Comparison of ENCODE assay signal across 15 cellular contexts in genomic region chr22:45531944-45532631, GRCh38. TPM values are rescaled to one million over a fixed set of nuclear protein-coding genes. Genes with fewer than 3 reads are reported as not detected.
DNase-seq lines count a peak whose midpoint lies in the region; TF ChIP-seq lines count a peak whose summit lies in the region.
"Had no signal": no experiment of that assay in that cellular context is flagged by ENCODE, and none has a peak within 500 bp of the region (broad histone marks: within the 10 kb centered on the region; RNA-seq: fewer than 3 reads in every experiment).

No MANE protein-coding gene starts in this region.

- no peaks in the 10 kb centered on the region for H3K9me3 ChIP-seq in Loucy (ENCODE audit: insufficient read depth, low read depth, low read length)
- H3K9me3 ChIP-seq in parathyroid adenoma (ENCODE audit: control insufficient read depth, low read length) = no peaks in the 10 kb centered on the region
- no peaks in the 10 kb centered on the region for H3K9me3 ChIP-seq in CD4-positive, alpha-beta memory T cell (ENCODE audit: control insufficient read depth in 1 of 2, low read length in 2 of 2)

- H3K4me1 ChIP-seq in Loucy (ENCODE audit: insufficient read depth, low read length, poor library complexity, severe bottlenecking) (no peaks in the 10 kb centered on the region), parathyroid adenoma (peaks cover 32% of the 10 kb centered on the region)
- no peaks in the 10 kb centered on the region for H3K4me1 ChIP-seq in CD4-positive, alpha-beta memory T cell (ENCODE audit: insufficient read depth, low read length)

- no peaks in the 10 kb centered on the region for H3K4me1 Mint-ChIP-seq in CD4-positive, alpha-beta memory T cell
- H3K4me1 Mint-ChIP-seq: activated T-helper 17 cell treated with anti-CD3 and anti-CD28 coated beads, Interleukin-2, amount 50 U/mL, for 72 hours; naive B cell had no signal

- no peak overlapping the region for H3K4me3 Mint-ChIP-seq in CD4-positive, alpha-beta memory T cell
- H3K4me3 Mint-ChIP-seq: activated CD4-positive, alpha-beta memory T cell treated with anti-CD3 and anti-CD28 coated beads for 36 hours; activated T-helper 17 cell treated with anti-CD3 and anti-CD28 coated beads, Interleukin-2, amount 50 U/mL, for 72 hours; naive B cell had no signal

- no peaks in the 10 kb centered on the region for H3K9me2 ChIP-seq in Loucy (replicated peaks; ENCODE audit: low read depth, low read length)

- TF ChIP-seq CTCF in Loucy (conservative IDR thresholded peaks at IDR 0.05; ENCODE audit: low read length) (no peak), epithelial cell of esophagus (IDR thresholded peaks at IDR 0.05; ENCODE audit: insufficient read depth, low read depth, low read length, missing control alignments) (no peak), parathyroid adenoma (IDR thresholded peaks at IDR 0.05) (no peak)

- no peaks in the 10 kb centered on the region for H3K9me3 Mint-ChIP-seq in CD4-positive, alpha-beta memory T cell
- H3K9me3 Mint-ChIP-seq: activated CD4-positive, alpha-beta memory T cell treated with anti-CD3 and anti-CD28 coated beads for 36 hours; activated T-helper 17 cell treated with anti-CD3 and anti-CD28 coated beads, Interleukin-2, amount 50 U/mL, for 72 hours; naive B cell had no signal

- peak overlapping the region; percentile 63 for H3K27ac ChIP-seq in parathyroid adenoma
- H3K27ac ChIP-seq in CD4-positive, alpha-beta memory T cell (ENCODE audit: low read depth, low read length) = no peak overlapping the region

- peak overlapping the region in 1 of 7 donors; percentile 36 for H3K27ac Mint-ChIP-seq in CD4-positive, alpha-beta memory T cell
- H3K27ac Mint-ChIP-seq: activated CD4-positive, alpha-beta memory T cell treated with anti-CD3 and anti-CD28 coated beads for 36 hours; activated T-helper 17 cell treated with anti-CD3 and anti-CD28 coated beads, Interleukin-2, amount 50 U/mL, for 72 hours; naive B cell had no signal

- H3K36me3 Mint-ChIP-seq in CD4-positive, alpha-beta memory T cell = no peaks in the 10 kb centered on the region
- H3K36me3 Mint-ChIP-seq: activated CD4-positive, alpha-beta memory T cell treated with anti-CD3 and anti-CD28 coated beads for 36 hours; naive B cell had no signal

- no peak overlapping the region for H3K4me3 ChIP-seq in Loucy (ENCODE audit: low read length, poor library complexity, severe bottlenecking)
- no peak overlapping the region for H3K4me3 ChIP-seq in epithelial cell of esophagus (ENCODE audit: low read length)
- H3K4me3 ChIP-seq in parathyroid adenoma (ENCODE audit: low read depth, low read length) = no peak overlapping the region
- no peak overlapping the region for H3K4me3 ChIP-seq in CD4-positive, alpha-beta memory T cell (ENCODE audit: low read length in 2 of 2)

- no peaks in the 10 kb centered on the region for H3K36me3 ChIP-seq in Loucy (ENCODE audit: insufficient read depth, low read length)
- H3K36me3 ChIP-seq in parathyroid adenoma (ENCODE audit: control insufficient read depth, insufficient read depth, low read length) = no peaks in the 10 kb centered on the region
- H3K36me3 ChIP-seq in CD4-positive, alpha-beta memory T cell (ENCODE audit: insufficient read depth, low read length) = no peaks in the 10 kb centered on the region

- H3K4me2 ChIP-seq in Loucy (ENCODE audit: low read depth, low read length, poor library complexity, severe bottlenecking) (no peak overlapping the region), parathyroid adenoma (ENCODE audit: low read length) (no peak overlapping the region)

- H2AFZ ChIP-seq in Loucy (ENCODE audit: low read length) = no peak overlapping the region
- H2AFZ ChIP-seq in parathyroid adenoma = no peak overlapping the region

- DNase-seq in ELF-1 (ENCODE audit: low read depth, low spot score) (peak; percentile 41), epithelial cell of esophagus (ENCODE audit: low read depth) (peak; percentile 78)
- DNase-seq in activated CD4-positive, alpha-beta T cell treated with anti-CD3 and anti-CD28 coated beads for 1 hour = no peak
- DNase-seq in CD4-positive, alpha-beta memory T cell = no peak
- no peak for DNase-seq in activated CD4-positive, CD25-positive, alpha-beta regulatory T cell (lab: John Stamatoyannopoulos, UW)
- DNase-seq: activated CD4-positive, alpha-beta memory T cell treated with anti-CD3 and anti-CD28 coated beads for 36 hours; cortex of kidney; DMS153; naive B cell; NCI-H2171; stimulated activated CD4-positive, alpha-beta T cell treated with anti-CD3 and anti-CD28 coated beads, Interleukin-4, amount 100 ng/mL, for 4 hours had no signal

- POLR2A ChIA-PET in CD4-positive, alpha-beta memory T cell (lab: Charles Lee; ENCODE audit: partially characterized antibody) = no interaction called here

- intact Hi-C loops in CD4-positive, alpha-beta memory T cell (cut with micrococcal nuclease) = no loop called here

- peak overlapping the region; percentile 46 for H3K9ac ChIP-seq in Loucy (ENCODE audit: low read depth, low read length, poor library complexity, severe bottlenecking)
- no peak overlapping the region for H3K9ac ChIP-seq in parathyroid adenoma

- H3K27me3 ChIP-seq in Loucy (ENCODE audit: insufficient read depth, low read length, poor library complexity, severe bottlenecking) (no peaks in the 10 kb centered on the region), parathyroid adenoma (ENCODE audit: control insufficient read depth, insufficient read depth, low read length) (no peaks in the 10 kb centered on the region)
- no peaks in the 10 kb centered on the region for H3K27me3 ChIP-seq in CD4-positive, alpha-beta memory T cell (ENCODE audit: insufficient read depth, low read length)

- CTCF ChIA-PET in CD4-positive, alpha-beta memory T cell (lab: Charles Lee; ENCODE audit: partially characterized antibody) = no interaction called here

- H3F3A ChIP-seq in Loucy (ENCODE audit: low read depth) = no peaks in the 10 kb centered on the region

- peaks cover 0 to 5% of the 10 kb centered on the region in 2 donors for H3K27me3 Mint-ChIP-seq in CD4-positive, alpha-beta memory T cell
- H3K27me3 Mint-ChIP-seq: activated CD4-positive, alpha-beta memory T cell treated with anti-CD3 and anti-CD28 coated beads for 36 hours; activated T-helper 17 cell treated with anti-CD3 and anti-CD28 coated beads, Interleukin-2, amount 50 U/mL, for 72 hours had no signal

- no peaks in the 10 kb centered on the region for H3K79me2 ChIP-seq in Loucy (ENCODE audit: insufficient read depth, low read length)
- peaks cover 3% of the 10 kb centered on the region for H3K79me2 ChIP-seq in parathyroid adenoma

- H4K20me1 ChIP-seq in Loucy (ENCODE audit: insufficient read depth, low read length, poor library complexity, severe bottlenecking) = no peaks in the 10 kb centered on the region

RNA-seq across cellular contexts. Expression of gene FBLN1, which starts 29.4 kb away (rescaled TPM):
- not detected for total RNA-seq in CD4-positive, alpha-beta memory T cell
- not detected for polyA plus RNA-seq in CD4-positive, alpha-beta memory T cell
- total RNA-seq: activated CD4-positive, alpha-beta memory T cell treated with anti-CD3 and anti-CD28 coated beads for 36 hours; OCI-LY7 had no signal

Comparison
In these comparisons a context has a peak if more than half of its experiments do, and no peak if none do; other contexts are left out.
1. DNase-seq: peak in ELF-1 (single experiment) and epithelial cell of esophagus (single experiment); none in activated CD4-positive, alpha-beta T cell treated with anti-CD3 and anti-CD28 coated beads for 1 hour (single experiment), CD4-positive, alpha-beta memory T cell (0 of 5) and activated CD4-positive, CD25-positive, alpha-beta regulatory T cell (0 of 4).